22 cellular contexts compared by ENCODE assay signal in genomic region chr1:2856076-2856390, GRCh38.
"Had no signal": no experiment of that assay in that cellular context is flagged by ENCODE, and none has a peak within 500 bp of the region (broad histone marks: within the 10 kb centered on the region; RNA-seq: fewer than 3 reads in every experiment).

No MANE protein-coding gene starts in this region.

- FAIRE-seq: RCC 7860 had no signal

- H3K4me1 Mint-ChIP-seq: activated naive CD4-positive, alpha-beta T cell treated with anti-CD3 and anti-CD28 coated beads, Interleukin-2, amount 50 U/mL, for 24 hours; WTC11 had no signal

- H3K27ac ChIP-seq: ascending aorta had no signal

- DNase-seq: activated CD4-positive, alpha-beta T cell treated with anti-CD3 and anti-CD28 coated beads for 48 hours; activated CD4-positive, alpha-beta T cell treated with anti-CD3 and anti-CD28 coated beads, Interleukin-2, amount 50 U/mL, for 4 hours; activated CD4-positive, CD25-positive, alpha-beta regulatory T cell treated with anti-CD3 and anti-CD28 coated beads, Interleukin-2, amount 50 U/mL, for 72 hours; activated CD8-positive, alpha-beta memory T cell treated with anti-CD3 and anti-CD28 coated beads, Interleukin-2, amount 50 U/mL, for 48 hours; activated CD8-positive, alpha-beta T cell treated with anti-CD3 and anti-CD28 coated beads, Interleukin-2, amount 10 ng/mL, durations not matched to agents 7 days and 5 days; activated naive CD4-positive, alpha-beta T cell; activated T-cell treated with anti-CD3 and anti-CD28 coated beads, Interleukin-2, amount 50 U/mL, for 1 hour; Kasumi-1; KBM-7; NCI-H1105 treated with DMSO at 0.1 percent for 48 hours; NCI-H1436 treated with DMSO at 0.1 percent for 48 hours; NCI-H187; NCI-H2081; NCI-H446; NCI-H524; SHP77 treated with DMSO at 0.1 percent for 48 hours had no signal

- H3K27ac Mint-ChIP-seq: activated CD8-positive, alpha-beta T cell treated with anti-CD3 and anti-CD28 coated beads, Interleukin-2, amount 10 ng/mL, durations not matched to agents 7 days and 5 days; activated naive CD4-positive, alpha-beta T cell treated with anti-CD3 and anti-CD28 coated beads, Interleukin-2, amount 50 U/mL, for 24 hours; T-helper 1 cell treated with Interleukin-12 subunit alpha and Interleukin-12 subunit beta and Interleukin-4 antibody, amounts not matched to agents 30 μg/mL and 1 μg/mL, for 36 hours; WTC11 had no signal

- H3K27me3 Mint-ChIP-seq: activated naive CD4-positive, alpha-beta T cell treated with anti-CD3 and anti-CD28 coated beads, Interleukin-2, amount 50 U/mL, for 24 hours had no signal

- H3K27me3 ChIP-seq: ascending aorta had no signal

- H3K36me3 ChIP-seq: ascending aorta had no signal

- H3K9me3 Mint-ChIP-seq: activated naive CD4-positive, alpha-beta T cell treated with anti-CD3 and anti-CD28 coated beads, Interleukin-2, amount 50 U/mL, for 24 hours had no signal

- H3K9me3 ChIP-seq: ascending aorta had no signal

- H3K4me3 Mint-ChIP-seq: activated CD8-positive, alpha-beta T cell treated with anti-CD3 and anti-CD28 coated beads, Interleukin-2, amount 10 ng/mL, durations not matched to agents 7 days and 5 days; activated naive CD4-positive, alpha-beta T cell treated with anti-CD3 and anti-CD28 coated beads, Interleukin-2, amount 50 U/mL, for 24 hours; T-helper 1 cell treated with Interleukin-12 subunit alpha and Interleukin-12 subunit beta and Interleukin-4 antibody, amounts not matched to agents 30 μg/mL and 1 μg/mL, for 36 hours; WTC11 had no signal

- ATAC-seq: activated CD8-positive, alpha-beta T cell treated with anti-CD3 and anti-CD28 coated beads, Interleukin-2, amount 10 ng/mL, durations not matched to agents 7 days and 5 days; WTC11 had no signal

- H3K4me3 ChIP-seq: ascending aorta had no signal

- H3K4me1 ChIP-seq: ascending aorta had no signal

- H3K36me3 Mint-ChIP-seq: activated naive CD4-positive, alpha-beta T cell treated with anti-CD3 and anti-CD28 coated beads, Interleukin-2, amount 50 U/mL, for 24 hours; brain had no signal
